ENCODE assay signal across 8 cellular contexts in the genomic region with DNA sequence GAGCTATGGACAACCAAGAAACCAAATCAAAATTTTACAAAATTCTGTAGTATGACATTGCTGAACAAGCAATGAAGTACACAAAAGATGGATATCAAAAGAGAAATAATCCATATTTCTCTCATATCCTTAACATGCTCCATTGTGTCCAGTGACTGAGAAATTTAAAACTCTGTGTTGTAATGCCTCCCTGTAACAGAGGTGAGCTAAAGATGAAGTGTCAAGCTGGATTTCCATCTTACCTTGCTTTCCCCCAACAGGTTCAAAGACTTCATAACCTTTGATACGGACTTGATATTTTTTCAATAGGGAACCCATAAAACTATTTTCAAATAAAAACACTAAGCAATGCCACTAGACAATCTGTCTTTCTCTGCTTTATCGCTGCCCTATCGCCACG.
A peak's percentile ranks its signal among the peaks of the same experiment; 100 is the strongest.
DNase-seq lines count a peak whose midpoint lies in the region; TF ChIP-seq lines count a peak whose summit lies in the region.

No MANE protein-coding gene starts in this region.

- no peaks in the 10 kb centered on the region for H4K20me1 ChIP-seq in MM.1S (ENCODE audit: insufficient read depth, low read length)

- H3K9ac ChIP-seq in MM.1S (ENCODE audit: low read length): peak overlapping the region; percentile 82

- H3K4me3 Mint-ChIP-seq in dendritic cell treated with granulocyte-macrophage colony-stimulating factor and Interleukin-4, amounts not matched to agents 40 ng/mL and 50 ng/mL, for 4 days: peak overlapping the region; percentile 97
- H3K4me3 Mint-ChIP-seq in nephron progenitor cell: peak overlapping the region; percentile 96

- H3K79me2 ChIP-seq in MM.1S (ENCODE audit: low read length): peaks cover 27% of the 10 kb centered on the region

- H3K9me2 ChIP-seq in MM.1S (replicated peaks; ENCODE audit: insufficient read depth, low read length): no peaks in the 10 kb centered on the region

- H3K36me3 Mint-ChIP-seq in dendritic cell treated with granulocyte-macrophage colony-stimulating factor and Interleukin-4, amounts not matched to agents 40 ng/mL and 50 ng/mL, for 4 days (ENCODE audit: low read depth): peaks cover 9% of the 10 kb centered on the region
- no peaks in the 10 kb centered on the region for H3K36me3 Mint-ChIP-seq in nephron progenitor cell (ENCODE audit: low read depth)

- peak overlapping the region; percentile 72 for H3K4me3 ChIP-seq in BJ (ENCODE audit: low read depth, low read length)
- H3K4me3 ChIP-seq in MM.1S (ENCODE audit: low read length): peak overlapping the region; percentile 94

- H3K27ac Mint-ChIP-seq in dendritic cell treated with granulocyte-macrophage colony-stimulating factor and Interleukin-4, amounts not matched to agents 40 ng/mL and 50 ng/mL, for 4 days: peak overlapping the region; percentile 99
- no peak overlapping the region for H3K27ac Mint-ChIP-seq in nephron progenitor cell

- peak overlapping the region; percentile 92 for H3K4me2 ChIP-seq in MM.1S (ENCODE audit: low read depth, low read length)

- peak overlapping the region; percentile 85; the same call in 1 of the 2 replicates for H3K27ac ChIP-seq in MM.1S (ENCODE audit: low read length)

- H3K9me3 Mint-ChIP-seq in dendritic cell treated with granulocyte-macrophage colony-stimulating factor and Interleukin-4, amounts not matched to agents 40 ng/mL and 50 ng/mL, for 4 days: no peaks in the 10 kb centered on the region
- H3K9me3 Mint-ChIP-seq in nephron progenitor cell: peaks cover 1% of the 10 kb centered on the region

- POLR2A ChIA-PET in BJ (lab: Charles Lee): interaction anchor here (0.6 to 2.1 kb wide), 2 partner anchors 96 to 249 kb away, joined by 4 to 14 read pairs; a partner anchor contains a TSS

- H3F3A ChIP-seq in MM.1S (ENCODE audit: insufficient read depth, low read length): peaks cover 33% of the 10 kb centered on the region

- peaks cover 30% of the 10 kb centered on the region for H3K4me1 Mint-ChIP-seq in dendritic cell treated with granulocyte-macrophage colony-stimulating factor and Interleukin-4, amounts not matched to agents 40 ng/mL and 50 ng/mL, for 4 days (ENCODE audit: low read depth)
- peaks cover 32% of the 10 kb centered on the region for H3K4me1 Mint-ChIP-seq in nephron progenitor cell

- H3K36me3 ChIP-seq in BJ (ENCODE audit: control insufficient read depth, insufficient read depth, low read length): no peaks in the 10 kb centered on the region
- H3K36me3 ChIP-seq in MM.1S (replicated peaks; ENCODE audit: insufficient read depth, low read length): no peaks in the 10 kb centered on the region

- H2AFZ ChIP-seq in MM.1S (ENCODE audit: low read length): peak overlapping the region; percentile 94

- H3K9me3 ChIP-seq in MM.1S (replicated peaks; ENCODE audit: insufficient read depth, low read length): no peaks in the 10 kb centered on the region

- intact Hi-C loops in dendritic cell treated with granulocyte-macrophage colony-stimulating factor and Interleukin-4, amounts not matched to agents 40 ng/mL and 50 ng/mL, for 4 days (cut with micrococcal nuclease): no loop called here

- TF ChIP-seq CTCF in BJ (IDR thresholded peaks at IDR 0.05; ENCODE audit: insufficient read depth, low read depth, low read length) (no peak), MM.1S (IDR thresholded peaks at IDR 0.05; ENCODE audit: low read length) (no peak), nephron progenitor cell (IDR thresholded peaks at IDR 0.05) (no peak)

- no peak for DNase-seq in BJ (ENCODE audit: low read depth)
- DNase-seq in MM.1S: peak; percentile 37
- no peak for DNase-seq in nephron progenitor cell
- DNase-seq in T1000 (lab: John Stamatoyannopoulos, UW): no peak
- no peak for DNase-seq in NCI-H2107 (lab: John Stamatoyannopoulos, UW)
- no peak for DNase-seq in RKO (ENCODE audit: low spot score)
- DNase-seq in NCI-H2029 treated with DMSO at 0.1 percent for 48 hours (lab: John Stamatoyannopoulos, UW): no peak

- H3K27me3 ChIP-seq in BJ (ENCODE audit: control insufficient read depth, insufficient read depth, low read length): no peaks in the 10 kb centered on the region
- H3K27me3 ChIP-seq in MM.1S (replicated peaks; ENCODE audit: insufficient read depth, low read length): no peaks in the 10 kb centered on the region

- peaks cover 13% of the 10 kb centered on the region for H3K4me1 ChIP-seq in MM.1S (ENCODE audit: low read length)

- H3K27me3 Mint-ChIP-seq in dendritic cell treated with granulocyte-macrophage colony-stimulating factor and Interleukin-4, amounts not matched to agents 40 ng/mL and 50 ng/mL, for 4 days: no peaks in the 10 kb centered on the region
- H3K27me3 Mint-ChIP-seq in nephron progenitor cell (ENCODE audit: low read depth, poor library complexity): peaks cover 13% of the 10 kb centered on the region

- CTCF ChIA-PET in BJ (lab: Yijun Ruan, JAX): interaction anchor here (0.9 to 4.1 kb wide), 7 partner anchors 16 to 144 kb away, joined by 3 to 21 read pairs (median 4); no protein-coding TSS in a partner anchor
